Comparison of ENCODE assay signal across 13 cellular contexts in the genomic region with DNA sequence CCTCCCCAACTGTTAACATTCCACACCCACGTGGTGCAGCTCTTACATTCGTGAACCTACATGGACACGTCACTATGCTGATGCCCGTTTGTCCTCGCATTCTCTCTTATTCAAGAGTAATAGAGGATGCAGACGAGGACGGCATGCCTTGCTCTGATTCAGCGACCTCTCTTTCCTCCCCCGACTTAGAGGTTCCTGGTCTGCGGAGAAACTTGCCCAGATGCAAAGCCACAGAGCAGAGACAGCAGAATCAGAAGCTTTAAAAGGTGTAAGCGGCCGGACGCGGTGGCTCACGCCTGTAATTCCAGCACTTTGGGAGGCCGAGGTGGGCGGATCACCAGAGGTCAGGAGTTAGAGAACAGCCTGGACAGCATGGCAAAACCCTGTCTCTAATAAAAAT.
A peak's percentile ranks its signal among the peaks of the same experiment; 100 is the strongest.
DNase-seq lines count a peak whose midpoint lies in the region; TF ChIP-seq lines count a peak whose summit lies in the region.
"Had no signal": no experiment of that assay in that cellular context is flagged by ENCODE, and none has a peak within 500 bp of the region (broad histone marks: within the 10 kb centered on the region; RNA-seq: fewer than 3 reads in every experiment).

No MANE protein-coding gene starts in this region.

- no peak overlapping the region for H3K9ac ChIP-seq in OCI-LY3 (ENCODE audit: low read length)

- DNase-seq in NK-92 treated with Interleukin-12 subunit alpha and Interleukin-12 subunit beta, amount 100 ng/mL, for 24 hours (lab: John Stamatoyannopoulos, UW), result peak; percentile 35
- no peak for DNase-seq in NK-92 (lab: John Stamatoyannopoulos, UW; ENCODE audit: unreplicated experiment)
- peak; percentile 29 for DNase-seq in islet precursor cell
- no peak for DNase-seq in OCI-LY7 (ENCODE audit: low spot score)
- no peak for DNase-seq in coronary artery (ENCODE audit: low spot score)
- no peak for DNase-seq in putamen (ENCODE audit: low spot score)
- DNase-seq: Calu3; CD4-positive, CD25-positive, alpha-beta regulatory T cell; DMS 273 treated with DMSO at 0.1 percent for 48 hours; H9 had no signal

- no peak overlapping the region for H2AFZ ChIP-seq in OCI-LY3 (ENCODE audit: low read depth, low read length)
- H2AFZ ChIP-seq in OCI-LY7 (ENCODE audit: low read length), result no peak overlapping the region
- H2AFZ ChIP-seq: GM23338 had no signal

- no TSS peak for BruUV-seq in OCI-LY7 (replicated peaks; lab: Mats Ljungman, UMichigan)

- H3K4me3 ChIP-seq in OCI-LY3 (ENCODE audit: low read length), result no peak overlapping the region
- H3K4me3 ChIP-seq in OCI-LY7 (ENCODE audit: low read depth, low read length, poor library complexity, severe bottlenecking), result no peak overlapping the region
- H3K4me3 ChIP-seq in coronary artery, result no peak overlapping the region
- H3K4me3 ChIP-seq: GM23338 had no signal

- H3K4me1 ChIP-seq in OCI-LY3 (ENCODE audit: low read length) (peaks cover 21% of the 10 kb centered on the region), OCI-LY7 (ENCODE audit: insufficient read depth, low read length, poor library complexity, severe bottlenecking) (no peaks in the 10 kb centered on the region)

- intact Hi-C loops in OCI-LY7 (cut with micrococcal nuclease; ENCODE audit: unreplicated experiment), result no loop called here

- H3K9me3 ChIP-seq in OCI-LY3 (ENCODE audit: insufficient read depth, low read length), result no peaks in the 10 kb centered on the region
- no peaks in the 10 kb centered on the region for H3K9me3 ChIP-seq in OCI-LY7 (ENCODE audit: low read length)

- H3K27ac ChIP-seq in OCI-LY3 (ENCODE audit: low read length) (no peak overlapping the region), OCI-LY7 (ENCODE audit: low read depth, low read length, poor library complexity, severe bottlenecking) (no peak overlapping the region), coronary artery (no peak overlapping the region)
- H3K27ac ChIP-seq: 22Rv1 had no signal

- H4K20me1 ChIP-seq in OCI-LY3 (ENCODE audit: insufficient read depth, low read length) (peaks cover 86% of the 10 kb centered on the region), OCI-LY7 (ENCODE audit: insufficient read depth, low read length) (no peaks in the 10 kb centered on the region)

- TF ChIP-seq CTCF in OCI-LY3 (IDR thresholded peaks at IDR 0.05; ENCODE audit: low read depth, low read length), result no peak
- no peak for TF ChIP-seq CTCF in OCI-LY7 (conservative IDR thresholded peaks at IDR 0.05; ENCODE audit: low read length)
- TF ChIP-seq CTCF in coronary artery (IDR thresholded peaks at IDR 0.05), result no peak

- H3K79me2 ChIP-seq in OCI-LY3 (ENCODE audit: low read length), result no peaks in the 10 kb centered on the region
- H3K79me2 ChIP-seq in OCI-LY7 (ENCODE audit: insufficient read depth, low read depth, low read length), result no peaks in the 10 kb centered on the region

- POLR2A ChIA-PET in OCI-LY7 (lab: Charles Lee), result no interaction called here

- CTCF ChIA-PET in OCI-LY7 (lab: Charles Lee; ENCODE audit: unreplicated experiment), result no interaction called here

- H3K4me2 ChIP-seq in OCI-LY3 (ENCODE audit: low read length) (0 out of 2 replicates have a peak overlapping the region, but pooled peaks have one; percentile 23), OCI-LY7 (ENCODE audit: low read length) (no peak overlapping the region)
- H3K4me2 ChIP-seq: GM23338 had no signal

- no peaks in the 10 kb centered on the region for H3K9me2 ChIP-seq in OCI-LY7 (ENCODE audit: insufficient read depth, low read length)

- peaks cover 93% of the 10 kb centered on the region for H3K27me3 ChIP-seq in OCI-LY3 (ENCODE audit: low read depth, low read length)

- no peaks in the 10 kb centered on the region for H3K36me3 ChIP-seq in OCI-LY3 (replicated peaks; ENCODE audit: low read depth, low read length)
- no peaks in the 10 kb centered on the region for H3K36me3 ChIP-seq in OCI-LY7 (ENCODE audit: insufficient read depth, low read length)

Comparison
In these comparisons a context has a peak if more than half of its experiments do, and no peak if none do; other contexts are left out.
1. DNase-seq: peak in NK-92 treated with Interleukin-12 subunit alpha and Interleukin-12 subunit beta, amount 100 ng/mL, for 24 hours (single experiment) and islet precursor cell (single experiment); none in NK-92 (single experiment), OCI-LY7 (single experiment), coronary artery (single experiment) and putamen (single experiment).